ENCODE assay signal across 6 cellular contexts in genomic region chr14:24243336-24243836, GRCh38. TPM values are rescaled to one million over a fixed set of nuclear protein-coding genes. Genes with fewer than 3 reads are reported as not detected.
A peak's percentile ranks its signal among the peaks of the same experiment; 100 is the strongest.
DNase-seq lines count a peak whose midpoint lies in the region; ATAC-seq and TF ChIP-seq lines count a peak whose summit lies in the region.

No MANE protein-coding gene starts in this region.

- peaks cover 3 to 33% (median 28%) of the 10 kb centered on the region in 6 donors for H3K36me3 ChIP-seq in spleen

- H3K4me3 ChIP-seq in spleen: peak overlapping the region; percentile 58 to 83 (median 68)

- H3K4me1 Mint-ChIP-seq in Calu3 (ENCODE audit: low read depth, unreplicated experiment): no peaks in the 10 kb centered on the region

- WGBS in spleen, 5 donors: 36 to 54% (median 37%) methylated on average over 10 of the region's 10 CpGs

- no peak for TF ChIP-seq POLR2A in spleen (IDR thresholded peaks at IDR 0.05)

- intact Hi-C loops in Calu3 (cut with micrococcal nuclease; ENCODE audit: unreplicated experiment): loop anchor here (1.0 to 2.0 kb wide), 2 partner anchors 27 to 54 kb away; partner anchors contain the start of gene RABGGTA
- intact Hi-C loops in spleen (cut with DNase I; ENCODE audit: low total_unique reads): loop anchor here (2.0 kb wide), 1 partner anchor 55 kb away; the partner anchor contains the start of genes DHRS1 and NOP9

- DNase-seq in Calu3: peak; percentile 65
- peak; percentile 40 to 55 for DNase-seq in NOMO-1 (lab: John Stamatoyannopoulos, UW; ENCODE audit: unreplicated experiment in 2 of 2)
- peak; percentile 81 for DNase-seq in spleen
- DNase-seq in NCI-H2081 treated with DMSO at 0.1 percent for 48 hours (lab: John Stamatoyannopoulos, UW): no peak

- peak overlapping the region; percentile 96 for H3K27ac Mint-ChIP-seq in Calu3 (ENCODE audit: unreplicated experiment)

- peak overlapping the region; percentile 97 to 100 (median 99) for H3K27ac ChIP-seq in spleen

- H3K9me3 ChIP-seq in spleen: no peaks in the 10 kb centered on the region

- no peaks in the 10 kb centered on the region for H3K27me3 Mint-ChIP-seq in Calu3 (ENCODE audit: unreplicated experiment)

- H3K9me3 Mint-ChIP-seq in Calu3 (ENCODE audit: low read depth, unreplicated experiment): no peaks in the 10 kb centered on the region

- H3K4me1 ChIP-seq in spleen: peaks cover 40 to 71% (median 53%) of the 10 kb centered on the region in 6 donors

- TF ChIP-seq CTCF in Calu3 (IDR thresholded peaks at IDR 0.05; ENCODE audit: unreplicated experiment): no peak
- TF ChIP-seq CTCF in spleen (IDR thresholded peaks at IDR 0.05 in 8 of 11, conservative IDR thresholded peaks at IDR 0.05 in 3 of 11): no peak

- peak overlapping the region; percentile 83 for H3K4me3 Mint-ChIP-seq in Calu3 (ENCODE audit: low read depth, unreplicated experiment)

- peaks cover 29% of the 10 kb centered on the region for H3K36me3 Mint-ChIP-seq in Calu3 (ENCODE audit: insufficient read depth, unreplicated experiment)

- ATAC-seq in esophagus mucosa (peak; percentile 5), HG03045 (IDR thresholded peaks at IDR 0.05; ENCODE audit: unreplicated experiment) (no peak)

- BruUV-seq in Calu3 (replicated peaks; lab: Mats Ljungman, UMichigan): no TSS peak

- no peaks in the 10 kb centered on the region for H3K27me3 ChIP-seq in spleen (replicated peaks in 1 of 7)

- CTCF ChIA-PET in Calu3 (lab: Charles Lee): interaction anchor here (0.7 to 4.2 kb wide), 9 partner anchors 19 to 188 kb away, joined by 3 to 108 read pairs (median 4); partner anchors contain the start of genes CHMP4A, CIDEB, DHRS1 and IRF9

RNA-seq across cellular contexts. Expression of gene TINF2, which starts 1.0 kb away (rescaled TPM):
- 38.3 and 40.4 TPM in 2 replicates for total RNA-seq in Calu3 (2022)
- total RNA-seq in esophagus mucosa: 97.0 TPM
- 100 to 1,000 TPM in 3 of 7 donors, 10 to 100 TPM in 4; 61.8 to 121 (median 99.5) TPM for total RNA-seq in spleen
- polyA plus RNA-seq in spleen: 10 to 100 TPM; 55.7 to 60.8 (median 57.4) TPM

RNA-seq across cellular contexts. Expression of gene GMPR2, which starts 10.7 kb away (rescaled TPM):
- 61.3 and 63.4 TPM in 2 replicates for total RNA-seq in Calu3 (2022)
- total RNA-seq in esophagus mucosa: 38.9 TPM
- 10 to 100 TPM; 57.0 to 85.6 (median 82.6) TPM for total RNA-seq in spleen
- 10 to 100 TPM; 42.2 to 57.9 (median 50.3) TPM for polyA plus RNA-seq in spleen

RNA-seq across cellular contexts. Expression of gene NEDD8, which starts 11.2 kb away (rescaled TPM):
- total RNA-seq in Calu3 (2022): 192 and 198 TPM in 2 replicates
- total RNA-seq in esophagus mucosa: 131 TPM
- 100 to 1,000 TPM in 6 of 7 donors, 10 to 100 TPM in 1; 98.6 to 137 (median 122) TPM for total RNA-seq in spleen
- polyA plus RNA-seq in spleen: 100 to 1,000 TPM; 164 to 237 (median 228) TPM

RNA-seq across cellular contexts. Expression of gene TGM1, which starts 19.6 kb away (rescaled TPM):
- total RNA-seq in Calu3 (2022): 4.5 and 7.5 TPM in 2 replicates
- 1,652 TPM for total RNA-seq in esophagus mucosa
- 1 to 10 TPM; 1.4 to 4.8 (median 2.8) TPM for total RNA-seq in spleen
- 1 to 10 TPM; 1.7 to 3.5 (median 2.3) TPM for polyA plus RNA-seq in spleen

RNA-seq across cellular contexts. Expression of gene MDP1, which starts 27.5 kb away (rescaled TPM):
- total RNA-seq in Calu3 (2022) (7.4 and 8.9 TPM in 2 replicates), esophagus mucosa (9.5 TPM), spleen (10 to 100 TPM; 11.0 to 25.5 (median 17.6) TPM)
- 10 to 100 TPM; 30.2 to 39.6 (median 33.6) TPM for polyA plus RNA-seq in spleen
